12 cellular contexts compared by ENCODE assay signal in genomic region chrX:1464282-1465131, GRCh38. TPM values are rescaled to one million over a fixed set of nuclear protein-coding genes. Genes with fewer than 3 reads are reported as not detected.
DNase-seq lines count a peak whose midpoint lies in the region; ATAC-seq, FAIRE-seq and TF ChIP-seq lines count a peak whose summit lies in the region.
"Had no signal": no experiment of that assay in that cellular context is flagged by ENCODE, and none has a peak within 500 bp of the region (broad histone marks: within the 10 kb centered on the region; RNA-seq: fewer than 3 reads in every experiment).

No MANE protein-coding gene starts in this region.

- H3K4me3 ChIP-seq in kidney (ENCODE audit: low read length in 2 of 2), result no peak overlapping the region

- ATAC-seq in GM19351 (IDR thresholded peaks at IDR 0.05; ENCODE audit: unreplicated experiment), result no peak
- ATAC-seq: right cardiac atrium had no signal

- H3K4me1 ChIP-seq in kidney (ENCODE audit: control insufficient read depth in 1 of 2, insufficient read depth in 1 of 2, low read depth in 1 of 2, low read length in 2 of 2), result no peaks in the 10 kb centered on the region

- peak; percentile 52 for DNase-seq in stimulated activated CD4-positive, alpha-beta T cell treated with anti-CD3 and anti-CD28 coated beads, Interleukin-15, amount 100 ng/mL, for 24 hours
- no peak for DNase-seq in stimulated activated CD4-positive, alpha-beta T cell treated with anti-CD3 and anti-CD28 coated beads, Interleukin-4, amount 100 ng/mL, for 1 hour
- peak; percentile 19 for DNase-seq in activated CD8-positive, alpha-beta memory T cell treated with anti-CD3 and anti-CD28 coated beads, Interleukin-2, amount 50 U/mL, for 4 hours
- DNase-seq in kidney (peak; percentile 56), ureter (ENCODE audit: low spot score) (peak; percentile 31), NCI-H128 (lab: John Stamatoyannopoulos, UW; ENCODE audit: unreplicated experiment) (no peak), 8988T (no peak)
- DNase-seq: NCI-H1417 treated with DMSO at 0.1 percent for 48 hours, NCI-H82, right cardiac atrium, SW 1271 had no signal

- no peak overlapping the region for H3K9ac ChIP-seq in kidney (ENCODE audit: low read length in 2 of 2)

- no peaks in the 10 kb centered on the region for H3K9me3 ChIP-seq in kidney (ENCODE audit: control insufficient read depth in 1 of 2, low read length in 2 of 2)

- intact Hi-C loops in kidney (cut with DNase I), result no loop called here

- TF ChIP-seq CTCF in kidney (IDR thresholded peaks at IDR 0.05; ENCODE audit: borderline replicate concordance, extremely low read depth, insufficient read depth), result no peak

- peak overlapping the region in 1 of 2 donors; percentile 9 for H3K27ac ChIP-seq in kidney (ENCODE audit: low read depth in 2 of 2, low read length in 2 of 2)

- H3K36me3 ChIP-seq in kidney (ENCODE audit: control insufficient read depth in 1 of 2, insufficient read depth in 2 of 2, low read length in 2 of 2), result no peaks in the 10 kb centered on the region

- FAIRE-seq in kidney (lab: Jason Lieb, UNC), result no peak

RNA-seq across cellular contexts. Expression of gene ASMTL, which starts 11.8 kb away (rescaled TPM):
- total RNA-seq in kidney (33.3 TPM), ureter (32.5 TPM)
- polyA plus RNA-seq in kidney (ENCODE audit: insufficient read depth, low read depth, low replicate concordance), result 29.9 TPM

Comparison
In these comparisons a context has a peak if more than half of its experiments do, and no peak if none do; other contexts are left out.
1. DNase-seq: peak in stimulated activated CD4-positive, alpha-beta T cell treated with anti-CD3 and anti-CD28 coated beads, Interleukin-15, amount 100 ng/mL, for 24 hours (single experiment), activated CD8-positive, alpha-beta memory T cell treated with anti-CD3 and anti-CD28 coated beads, Interleukin-2, amount 50 U/mL, for 4 hours (single experiment), kidney (single experiment) and ureter (single experiment); none in stimulated activated CD4-positive, alpha-beta T cell treated with anti-CD3 and anti-CD28 coated beads, Interleukin-4, amount 100 ng/mL, for 1 hour (single experiment), NCI-H128 (single experiment) and 8988T (single experiment).